ENCODE assay signal across 1 cellular context in the genomic region with DNA sequence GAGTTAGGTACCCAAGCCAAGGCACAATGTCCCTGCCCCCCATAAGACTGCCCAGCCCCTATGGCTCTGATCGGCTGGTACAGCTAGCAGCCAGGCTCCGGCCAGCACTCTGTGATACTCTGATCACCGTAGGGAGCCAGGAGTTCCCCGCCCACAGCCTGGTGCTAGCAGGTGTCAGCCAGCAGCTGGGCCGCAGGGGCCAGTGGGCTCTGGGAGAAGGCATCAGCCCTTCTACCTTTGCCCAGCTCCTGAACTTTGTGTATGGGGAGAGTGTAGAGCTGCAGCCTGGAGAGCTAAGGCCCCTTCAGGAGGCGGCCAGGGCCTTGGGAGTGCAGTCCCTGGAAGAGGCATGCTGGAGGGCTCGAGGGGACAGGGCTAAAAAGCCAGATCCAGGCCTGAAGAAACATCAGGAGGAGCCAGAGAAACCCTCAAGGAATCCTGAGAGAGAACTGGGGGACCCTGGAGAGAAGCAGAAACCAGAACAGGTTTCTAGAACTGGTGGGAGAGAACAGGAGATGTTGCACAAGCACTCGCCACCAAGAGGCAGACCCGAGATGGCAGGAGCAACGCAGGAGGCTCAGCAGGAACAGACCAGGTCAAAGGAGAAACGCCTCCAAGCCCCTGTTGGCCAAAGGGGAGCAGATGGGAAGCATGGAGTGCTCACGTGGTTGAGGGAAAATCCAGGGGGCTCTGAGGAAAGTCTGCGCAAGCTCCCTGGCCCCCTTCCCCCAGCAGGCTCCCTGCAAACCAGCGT.
TF ChIP-seq lines count a peak whose summit lies in the region.

No MANE protein-coding gene starts in this region.

TF ChIP-seq in H1, 55 proteins besides CTCF, POLR2A, EP300 and RAD21:
- TF ChIP-seq CEBPB (IDR thresholded peaks at IDR 0.05; ENCODE audit: low read depth, low read length) (peak; percentile 79), BCL11A (IDR thresholded peaks at IDR 0.05; ENCODE audit: low read depth in 2 of 2, low read length in 2 of 2) (no peak), CHD2 (IDR thresholded peaks at IDR 0.05; ENCODE audit: low read length) (no peak), POU5F1 (IDR thresholded peaks at IDR 0.05; ENCODE audit: low read depth, low read length) (no peak)
- TF ChIP-seq, protein P1, sequence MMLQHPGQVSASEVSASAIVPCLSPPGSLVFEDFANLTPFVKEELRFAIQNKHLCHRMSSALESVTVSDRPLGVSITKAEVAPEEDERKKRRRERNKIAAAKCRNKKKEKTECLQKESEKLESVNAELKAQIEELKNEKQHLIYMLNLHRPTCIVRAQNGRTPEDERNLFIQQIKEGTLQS (IDR thresholded peaks at IDR 0.05; ENCODE audit: insufficient read depth, low read depth, low read length) = no peak
